ENCODE assay signal across 8 cellular contexts in the genomic region with DNA sequence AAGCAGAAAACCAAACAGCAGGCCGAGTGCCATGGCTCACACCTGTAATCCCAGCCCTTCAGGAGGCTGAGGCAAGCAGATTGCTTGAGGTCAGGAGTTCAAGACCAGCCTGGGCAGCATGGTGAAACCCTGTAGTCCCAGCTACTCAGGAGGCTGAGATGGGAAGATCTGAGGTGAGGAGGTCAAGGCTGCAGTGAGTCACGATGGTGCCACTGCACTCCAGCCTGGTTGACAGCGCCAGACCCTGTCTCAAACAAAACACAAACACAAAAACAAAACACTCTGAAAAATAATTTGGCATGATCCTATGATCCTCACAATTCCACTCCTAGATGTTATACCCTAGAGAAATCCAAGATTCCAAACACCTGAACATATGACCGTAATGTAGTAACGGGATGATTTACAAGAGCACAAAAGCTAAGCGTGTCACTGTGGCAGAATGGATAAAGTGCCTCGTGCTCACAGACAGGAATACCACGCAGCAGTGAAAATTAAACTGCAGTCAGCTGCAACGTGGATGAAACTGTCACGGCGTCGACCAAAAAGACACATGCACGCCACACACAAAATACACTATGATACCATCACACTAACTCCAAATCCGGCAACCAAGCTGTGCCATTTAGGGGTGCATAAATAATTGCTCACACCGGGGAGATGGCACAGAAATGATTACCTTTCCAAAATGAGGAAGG. TPM values are rescaled to one million over a fixed set of nuclear protein-coding genes. Genes with fewer than 3 reads are reported as not detected.
DNase-seq lines count a peak whose midpoint lies in the region; ATAC-seq and TF ChIP-seq lines count a peak whose summit lies in the region.

No MANE protein-coding gene starts in this region.

- DNase-seq in choroid plexus epithelial cell (ENCODE audit: low read depth) (no peak), natural killer cell (no peak), NCI-H524 (lab: John Stamatoyannopoulos, UW) (no peak), NK-92 (lab: John Stamatoyannopoulos, UW; ENCODE audit: unreplicated experiment) (no peak)

- H3K27me3 Mint-ChIP-seq in natural killer cell (ENCODE audit: low read depth in 2 of 2) = no peaks in the 10 kb centered on the region

- peak overlapping the region; percentile 80 to 94 (median 86) for H3K4me2 ChIP-seq in BLaER1 treated with 17β-estradiol and CSF1 and Interleukin-3, amounts not matched to agents 10 nM and 100 nM
- H3K4me2 ChIP-seq in Loucy (ENCODE audit: low read depth, low read length, poor library complexity, severe bottlenecking) = peak overlapping the region; percentile 79

- peak overlapping the region; percentile 95 for H3K4me3 Mint-ChIP-seq in natural killer cell

- H3K27ac ChIP-seq in BLaER1 treated with 17β-estradiol and CSF1 and Interleukin-3, amounts not matched to agents 10 nM and 100 nM = no peak overlapping the region

- no peak for TF ChIP-seq CTCF in Loucy (conservative IDR thresholded peaks at IDR 0.05; ENCODE audit: low read length)
- no peak for TF ChIP-seq CTCF in choroid plexus epithelial cell (conservative IDR thresholded peaks at IDR 0.05; ENCODE audit: low read depth, low read length)
- TF ChIP-seq CTCF in natural killer cell (IDR thresholded peaks at IDR 0.05) = no peak

- no peaks in the 10 kb centered on the region for H3F3A ChIP-seq in Loucy (ENCODE audit: low read depth)

- no peaks in the 10 kb centered on the region for H3K9me2 ChIP-seq in Loucy (replicated peaks; ENCODE audit: low read depth, low read length)

- intact Hi-C loops in natural killer cell (cut with micrococcal nuclease) = no loop called here

- H3K79me2 ChIP-seq in Loucy (ENCODE audit: insufficient read depth, low read length) = peaks cover 67% of the 10 kb centered on the region

- H3K4me1 ChIP-seq in BLaER1 treated with 17β-estradiol and CSF1 and Interleukin-3, amounts not matched to agents 10 nM and 100 nM = peaks cover 27 to 42% (median 37%) of the 10 kb centered on the region in 10 experiments
- H3K4me1 ChIP-seq in Loucy (ENCODE audit: insufficient read depth, low read length, poor library complexity, severe bottlenecking) = peaks cover 25% of the 10 kb centered on the region

- H3K36me3 Mint-ChIP-seq in natural killer cell = no peaks in the 10 kb centered on the region

- H3K9ac ChIP-seq in BLaER1 treated with 17β-estradiol and CSF1 and Interleukin-3, amounts not matched to agents 10 nM and 100 nM = peak overlapping the region; percentile 91 to 99 (median 97); a peak in 21 of 22 replicates
- H3K9ac ChIP-seq in Loucy (ENCODE audit: low read depth, low read length, poor library complexity, severe bottlenecking) = peak overlapping the region; percentile 84

- no peak for ATAC-seq in natural killer cell
- ATAC-seq in HG03439 (IDR thresholded peaks at IDR 0.05; ENCODE audit: unreplicated experiment) = no peak
- ATAC-seq in esophagus mucosa = no peak

- peaks cover 0 to 16% (median 12%) of the 10 kb centered on the region in 11 experiments; a peak in 11 of 22 replicates for H3K9me3 ChIP-seq in BLaER1 treated with 17β-estradiol and CSF1 and Interleukin-3, amounts not matched to agents 10 nM and 100 nM (replicated peaks in 1 of 11)
- no peaks in the 10 kb centered on the region for H3K9me3 ChIP-seq in Loucy (ENCODE audit: insufficient read depth, low read depth, low read length)

- no peak overlapping the region for H2AFZ ChIP-seq in Loucy (ENCODE audit: low read length)

- H4K20me1 ChIP-seq in BLaER1 treated with 17β-estradiol and CSF1 and Interleukin-3, amounts not matched to agents 10 nM and 100 nM = peaks cover 23 to 59% (median 48%) of the 10 kb centered on the region in 11 experiments; a peak in 20 of 22 replicates
- peaks cover 42% of the 10 kb centered on the region for H4K20me1 ChIP-seq in Loucy (ENCODE audit: insufficient read depth, low read length, poor library complexity, severe bottlenecking)

- H3K4me1 Mint-ChIP-seq in natural killer cell = peaks cover 41 to 48% of the 10 kb centered on the region in 2 donors

- no peaks in the 10 kb centered on the region for H3K27me3 ChIP-seq in BLaER1 treated with 17β-estradiol and CSF1 and Interleukin-3, amounts not matched to agents 10 nM and 100 nM
- no peaks in the 10 kb centered on the region for H3K27me3 ChIP-seq in Loucy (ENCODE audit: insufficient read depth, low read length, poor library complexity, severe bottlenecking)

- peaks cover 32 to 54% (median 49%) of the 10 kb centered on the region in 11 experiments for H3K36me3 ChIP-seq in BLaER1 treated with 17β-estradiol and CSF1 and Interleukin-3, amounts not matched to agents 10 nM and 100 nM
- H3K36me3 ChIP-seq in Loucy (ENCODE audit: insufficient read depth, low read length) = no peaks in the 10 kb centered on the region

- peak overlapping the region; percentile 55 to 94 for H3K27ac Mint-ChIP-seq in natural killer cell

- H3K9me3 Mint-ChIP-seq in natural killer cell = no peaks in the 10 kb centered on the region

- H3K4me3 ChIP-seq in BLaER1 treated with 17β-estradiol and CSF1 and Interleukin-3, amounts not matched to agents 10 nM and 100 nM = peak overlapping the region; percentile 75 to 93 (median 85)
- H3K4me3 ChIP-seq in Loucy (ENCODE audit: low read length, poor library complexity, severe bottlenecking) = peak overlapping the region; percentile 75
- H3K4me3 ChIP-seq in choroid plexus epithelial cell (ENCODE audit: low read depth, low read length) = peak overlapping the region; percentile 100

RNA-seq across cellular contexts. Expression of gene NELFA, which starts 1.7 kb away (rescaled TPM):
- 10 to 100 TPM; 38.7 to 47.6 (median 46.0) TPM for total RNA-seq in natural killer cell
- total RNA-seq in esophagus mucosa = 25.8 TPM

RNA-seq across cellular contexts. Expression of gene NAT8L, which starts 52.0 kb away (rescaled TPM):
- total RNA-seq in natural killer cell = not detected
- total RNA-seq in esophagus mucosa = 0.04 TPM
